In the genomic region with DNA sequence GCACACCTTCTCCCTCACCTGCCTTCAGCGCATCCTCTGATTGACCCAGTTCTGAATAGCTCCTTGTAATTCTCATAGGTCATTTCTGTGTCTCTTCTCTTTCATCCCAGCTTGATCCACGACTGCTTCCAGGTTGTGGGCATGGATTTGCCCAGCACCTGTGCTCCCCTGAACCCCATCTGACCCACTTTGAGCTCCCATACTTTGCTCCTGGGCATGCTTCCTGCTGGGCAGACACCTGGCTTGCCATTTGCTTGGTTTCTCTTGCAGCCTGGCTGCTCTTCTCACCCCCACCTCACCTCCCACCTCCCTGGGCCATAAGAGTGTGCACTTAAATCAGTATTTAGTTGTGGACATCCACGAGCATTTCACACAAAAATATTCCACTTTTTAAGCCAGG, we compare ENCODE assay signal across 19 cellular contexts.
"Had no signal": no experiment of that assay in that cellular context is flagged by ENCODE, and none has a peak within 500 bp of the region (broad histone marks: within the 10 kb centered on the region; RNA-seq: fewer than 3 reads in every experiment).

No MANE protein-coding gene starts in this region.

- DNase-seq: dermis blood vessel endothelial cell; effector memory CD4-positive, alpha-beta T cell; foreskin keratinocyte; heart left ventricle; left cardiac atrium; left lung; mesenchymal stem cell; mucosa of descending colon; naive B cell; sigmoid colon; stimulated activated CD4-positive, alpha-beta T cell treated with anti-CD3 and anti-CD28 coated beads, Interleukin-2, amount 100 ng/mL, for 24 hours; stimulated activated CD4-positive, alpha-beta T cell treated with anti-CD3 and anti-CD28 coated beads, Interleukin-4, amount 100 ng/mL, for 24 hours; stimulated activated naive CD4-positive, alpha-beta T cell treated with Interleukin-2 at 50 U/mL for 16 hours; stomach; thyroid gland; trophoblast cell had no signal

- ATAC-seq: foreskin keratinocyte; gastroesophageal sphincter; heart left ventricle; left cardiac atrium; left lung; mucosa of descending colon; natural killer cell treated with Interleukin-12 subunit alpha and Interleukin-12 subunit beta and Interleukin-15 and Interleukin-18, amount 100 ng/mL, for 72 hours; stimulated activated effector memory CD8-positive, alpha-beta T cell treated with anti-CD3 and anti-CD28 coated beads, Interleukin-12 subunit alpha, Interleukin-12 subunit beta, amount 100 ng/mL, for 72 hours had no signal
